Comparison of ENCODE assay signal across 39 cellular contexts in the genomic region with DNA sequence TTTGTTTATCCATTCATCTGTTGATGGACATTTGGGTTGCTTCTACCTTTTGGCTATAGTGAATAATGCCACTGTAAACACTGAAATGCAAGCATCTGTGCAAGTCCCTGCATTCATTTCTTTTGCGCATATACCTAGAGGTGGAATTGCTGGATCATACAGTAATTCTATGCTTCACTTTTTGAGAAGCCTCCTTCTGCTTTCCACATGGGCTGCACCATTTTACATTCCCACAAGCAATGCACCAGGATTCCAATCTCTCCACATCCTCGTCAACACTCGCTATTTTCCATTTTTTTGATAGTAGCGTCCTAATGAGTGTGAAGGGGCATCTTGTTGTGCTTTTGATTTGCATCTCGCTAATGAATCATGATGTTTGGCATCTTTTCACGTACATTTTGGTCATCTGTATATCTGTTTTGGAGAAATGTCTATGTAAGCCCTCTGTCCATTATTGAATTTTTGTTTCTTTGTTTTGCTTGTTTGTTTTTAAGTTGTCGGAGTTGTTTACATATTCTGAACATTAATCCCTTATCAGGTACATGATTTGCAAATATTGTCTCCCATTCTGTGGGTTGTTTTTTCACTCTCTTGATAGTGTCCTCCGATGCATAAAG.
"Had no signal": no experiment of that assay in that cellular context is flagged by ENCODE, and none has a peak within 500 bp of the region (broad histone marks: within the 10 kb centered on the region; RNA-seq: fewer than 3 reads in every experiment).

No MANE protein-coding gene starts in this region.

- DNase-seq: activated effector memory CD4-positive, alpha-beta T cell treated with anti-CD3 and anti-CD28 coated beads, Interleukin-2, amount 50 U/mL, for 16 hours; activated effector memory CD4-positive, alpha-beta T cell treated with Interleukin-2 at 50 U/mL for 16 hours; activated gamma-delta T cell; activated gamma-delta T cell treated with Interleukin-2 at 50 U/mL for 16 hours; activated naive CD4-positive, alpha-beta T cell; activated naive CD4-positive, alpha-beta T cell treated with anti-CD3 and anti-CD28 coated beads for 36 hours; activated naive CD4-positive, alpha-beta T cell treated with anti-CD3 and anti-CD28 coated beads, Interleukin-2, amount 10 ng/mL, durations not matched to agents 7 days and 5 days; activated naive CD4-positive, alpha-beta T cell treated with Interleukin-2 at 50 U/mL for 16 hours; activated naive CD8-positive, alpha-beta T cell treated with anti-CD3 and anti-CD28 coated beads for 36 hours; activated naive CD8-positive, alpha-beta T cell treated with anti-CD3 and anti-CD28 coated beads, Interleukin-2, amount 10 ng/mL, durations not matched to agents 7 days and 5 days; activated naive CD8-positive, alpha-beta T cell treated with anti-CD3 and anti-CD28 coated beads, Interleukin-2, amount 50 U/mL, for 24 hours; activated T-cell treated with anti-CD3 and anti-CD28 coated beads, Interleukin-2, amount 50 U/mL, for 1 hour; activated T-cell treated with anti-CD3 and anti-CD28 coated beads, Interleukin-2, amount 50 U/mL, for 24 hours; activated T-cell treated with anti-CD3 and anti-CD28 coated beads, Interleukin-2, amount 50 U/mL, for 4 hours; activated T-cell treated with anti-CD3 and anti-CD28 coated beads, Interleukin-2, amount 50 U/mL, for 48 hours; activated T-cell treated with anti-CD3 and anti-CD28 coated beads, Interleukin-2, amount 50 U/mL, for 72 hours; adrenal gland; amniotic stem cell; amygdala; anterior cingulate cortex; aorta; body of pancreas; brain microvascular endothelial cell; caudate nucleus; central memory CD4-positive, alpha-beta T cell; cerebellar nuclear complex had no signal

- H3K36me3 ChIP-seq: adrenal gland, ascending aorta, brain microvascular endothelial cell, breast epithelium, cardiac muscle cell had no signal

- H3K9me3 ChIP-seq: adrenal gland, ascending aorta, body of pancreas, breast epithelium had no signal

- H3K9me3 Mint-ChIP-seq: activated naive CD4-positive, alpha-beta T cell treated with anti-CD3 and anti-CD28 coated beads for 36 hours; activated naive CD4-positive, alpha-beta T cell treated with anti-CD3 and anti-CD28 coated beads, Interleukin-2, amount 50 U/mL, for 72 hours; activated naive CD8-positive, alpha-beta T cell treated with anti-CD3 and anti-CD28 coated beads, Interleukin-2, amount 50 U/mL, for 24 hours; activated T-cell treated with anti-CD3 and anti-CD28 coated beads, Interleukin-2, amount 50 U/mL, for 24 hours; activated T-cell treated with anti-CD3 and anti-CD28 coated beads, Interleukin-2, amount 50 U/mL, for 4 hours; activated T-cell treated with anti-CD3 and anti-CD28 coated beads, Interleukin-2, amount 50 U/mL, for 72 hours; activated T-helper 17 cell treated with anti-CD3 and anti-CD28 coated beads, Interleukin-2, amount 50 U/mL, for 72 hours; activated T-helper 2 cell treated with anti-CD3 and anti-CD28 coated beads, Interferon-gamma antibody, Interleukin-2, Interleukin-4, amounts not matched to agents 10 μg/mL and 5 μg/mL and 100 μg/mL, durations not matched to agents 14 hours and 24 hours and 36 hours; central memory CD8-positive, alpha-beta T cell had no signal

- FAIRE-seq: astrocyte, bronchial epithelial cell, colon had no signal

- ATAC-seq: activated naive CD4-positive, alpha-beta T cell treated with anti-CD3 and anti-CD28 coated beads, Interleukin-2, amount 50 U/mL, for 72 hours; activated naive CD8-positive, alpha-beta T cell treated with anti-CD3 and anti-CD28 coated beads, Interleukin-2, amount 50 U/mL, for 24 hours; activated T-cell treated with anti-CD3 and anti-CD28 coated beads, Interleukin-2, amount 50 U/mL, for 4 hours; activated T-cell treated with anti-CD3 and anti-CD28 coated beads, Interleukin-2, amount 50 U/mL, for 72 hours; activated T-helper 17 cell treated with anti-CD3 and anti-CD28 coated beads, Interleukin-2, amount 50 U/mL, for 72 hours; body of pancreas had no signal

- H3K27ac Mint-ChIP-seq: activated naive CD4-positive, alpha-beta T cell treated with anti-CD3 and anti-CD28 coated beads for 36 hours; activated naive CD4-positive, alpha-beta T cell treated with anti-CD3 and anti-CD28 coated beads, Interleukin-2, amount 10 ng/mL, durations not matched to agents 7 days and 5 days; activated naive CD4-positive, alpha-beta T cell treated with anti-CD3 and anti-CD28 coated beads, Interleukin-2, amount 50 U/mL, for 72 hours; activated naive CD8-positive, alpha-beta T cell; activated naive CD8-positive, alpha-beta T cell treated with anti-CD3 and anti-CD28 coated beads for 36 hours; activated naive CD8-positive, alpha-beta T cell treated with anti-CD3 and anti-CD28 coated beads, Interleukin-2, amount 10 ng/mL, durations not matched to agents 7 days and 5 days; activated naive CD8-positive, alpha-beta T cell treated with anti-CD3 and anti-CD28 coated beads, Interleukin-2, amount 50 U/mL, for 24 hours; activated T-cell treated with anti-CD3 and anti-CD28 coated beads, Interleukin-2, amount 50 U/mL, for 24 hours; activated T-cell treated with anti-CD3 and anti-CD28 coated beads, Interleukin-2, amount 50 U/mL, for 72 hours; activated T-helper 1 cell treated with anti-CD3 and anti-CD28 coated beads, Interleukin-12 subunit alpha, Interleukin-12 subunit beta, Interleukin-2, Interleukin-4 antibody, amounts not matched to agents 30 ng/mL and 10 ng/mL and 1 ng/mL, durations not matched to agents 14 hours and 24 hours and 36 hours; activated T-helper 17 cell treated with anti-CD3 and anti-CD28 coated beads, Interleukin-2, amount 50 U/mL, for 72 hours; activated T-helper 2 cell treated with anti-CD3 and anti-CD28 coated beads, Interferon-gamma antibody, Interleukin-2, Interleukin-4, amounts not matched to agents 10 μg/mL and 5 μg/mL and 100 μg/mL, durations not matched to agents 14 hours and 24 hours and 36 hours; brain had no signal

- H3K4me3 Mint-ChIP-seq: activated naive CD4-positive, alpha-beta T cell treated with anti-CD3 and anti-CD28 coated beads for 36 hours; activated naive CD4-positive, alpha-beta T cell treated with anti-CD3 and anti-CD28 coated beads, Interleukin-2, amount 10 ng/mL, durations not matched to agents 7 days and 5 days; activated naive CD8-positive, alpha-beta T cell; activated naive CD8-positive, alpha-beta T cell treated with anti-CD3 and anti-CD28 coated beads for 36 hours; activated naive CD8-positive, alpha-beta T cell treated with anti-CD3 and anti-CD28 coated beads, Interleukin-2, amount 10 ng/mL, durations not matched to agents 7 days and 5 days; activated naive CD8-positive, alpha-beta T cell treated with anti-CD3 and anti-CD28 coated beads, Interleukin-2, amount 50 U/mL, for 24 hours; activated T-cell treated with anti-CD3 and anti-CD28 coated beads, Interleukin-2, amount 50 U/mL, for 24 hours; activated T-cell treated with anti-CD3 and anti-CD28 coated beads, Interleukin-2, amount 50 U/mL, for 4 hours; activated T-cell treated with anti-CD3 and anti-CD28 coated beads, Interleukin-2, amount 50 U/mL, for 72 hours; activated T-helper 1 cell treated with anti-CD3 and anti-CD28 coated beads, Interleukin-12 subunit alpha, Interleukin-12 subunit beta, Interleukin-2, Interleukin-4 antibody, amounts not matched to agents 30 ng/mL and 10 ng/mL and 1 ng/mL, durations not matched to agents 14 hours and 24 hours and 36 hours; activated T-helper 17 cell treated with anti-CD3 and anti-CD28 coated beads, Interleukin-2, amount 50 U/mL, for 72 hours; brain; central memory CD8-positive, alpha-beta T cell had no signal

- H3K27me3 ChIP-seq: ascending aorta, body of pancreas, brain microvascular endothelial cell, breast epithelium had no signal

- H3K27ac ChIP-seq: adrenal gland, ascending aorta, body of pancreas, brain microvascular endothelial cell, breast epithelium, cardiac muscle cell had no signal

- H3K4me3 ChIP-seq: adrenal gland, ascending aorta, body of pancreas, breast epithelium, cardiac muscle cell had no signal

- H3K36me3 Mint-ChIP-seq: activated naive CD8-positive, alpha-beta T cell; activated naive CD8-positive, alpha-beta T cell treated with anti-CD3 and anti-CD28 coated beads for 36 hours; activated naive CD8-positive, alpha-beta T cell treated with anti-CD3 and anti-CD28 coated beads, Interleukin-2, amount 10 ng/mL, durations not matched to agents 7 days and 5 days; brain had no signal

- H3K4me1 ChIP-seq: adrenal gland, ascending aorta, body of pancreas, breast epithelium had no signal
